1 cellular context compared by ENCODE assay signal in the genomic region with DNA sequence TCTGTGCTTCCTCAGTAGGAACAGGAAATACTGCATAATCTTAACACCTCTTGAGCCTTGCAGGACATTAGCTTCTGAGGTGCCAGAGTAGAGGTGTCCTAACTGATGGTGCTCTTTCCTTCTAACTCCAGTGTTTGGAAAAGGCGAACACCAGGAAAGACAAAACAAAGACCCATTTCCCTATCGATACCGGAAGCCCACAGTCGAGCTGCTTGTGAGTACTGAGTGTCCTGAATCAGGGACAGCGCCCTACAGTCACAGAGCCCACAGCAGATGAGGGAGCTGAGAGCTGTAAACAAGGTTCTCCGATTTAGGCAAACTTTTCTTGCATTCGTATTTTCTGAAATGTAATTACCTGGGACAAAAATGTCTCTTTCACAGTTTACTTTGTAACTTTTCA.
TF ChIP-seq lines count a peak whose summit lies in the region.

No MANE protein-coding gene starts in this region.

TF ChIP-seq in GM23338, 12 proteins besides CTCF, POLR2A, EP300 and RAD21:
- TF ChIP-seq, protein P1, sequence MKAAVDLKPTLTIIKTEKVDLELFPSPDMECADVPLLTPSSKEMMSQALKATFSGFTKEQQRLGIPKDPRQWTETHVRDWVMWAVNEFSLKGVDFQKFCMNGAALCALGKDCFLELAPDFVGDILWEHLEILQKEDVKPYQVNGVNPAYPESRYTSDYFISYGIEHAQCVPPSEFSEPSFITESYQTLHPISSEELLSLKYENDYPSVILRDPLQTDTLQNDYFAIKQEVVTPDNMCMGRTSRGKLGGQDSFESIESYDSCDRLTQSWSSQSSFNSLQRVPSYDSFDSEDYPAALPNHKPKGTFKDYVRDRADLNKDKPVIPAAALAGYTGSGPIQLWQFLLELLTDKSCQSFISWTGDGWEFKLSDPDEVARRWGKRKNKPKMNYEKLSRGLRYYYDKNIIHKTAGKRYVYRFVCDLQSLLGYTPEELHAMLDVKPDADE (IDR thresholded peaks at IDR 0.05), result no peak
- TF ChIP-seq ZNF114 (CRISPR knock-in tag; IDR thresholded peaks at IDR 0.05) (no peak), EZH2phosphoT487 (IDR thresholded peaks at IDR 0.05; ENCODE audit: unreplicated experiment) (no peak), REST (IDR thresholded peaks at IDR 0.05; ENCODE audit: unreplicated experiment) (no peak), EZH2 (IDR thresholded peaks at IDR 0.05; ENCODE audit: low read depth, unreplicated experiment) (no peak), STAT1 (IDR thresholded peaks at IDR 0.05; ENCODE audit: unreplicated experiment) (no peak), CREB1 (CRISPR knock-in tag; IDR thresholded peaks at IDR 0.05; ENCODE audit: low read depth) (no peak), ZNF331 (CRISPR knock-in tag; IDR thresholded peaks at IDR 0.05; ENCODE audit: low read depth) (no peak), NANOG (IDR thresholded peaks at IDR 0.05; ENCODE audit: borderline replicate concordance) (no peak), JUNB (IDR thresholded peaks at IDR 0.05; ENCODE audit: unreplicated experiment) (no peak), POLR2AphosphoS5 (IDR thresholded peaks at IDR 0.05; ENCODE audit: low read depth) (no peak), ZNF462 (CRISPR knock-in tag; IDR thresholded peaks at IDR 0.05) (no peak)
TF ChIP-seq in GM23338: peak in this region for 0.
